ENCODE assay signal across 36 cellular contexts in genomic region chr21:44326272-44326647, GRCh38. TPM values are rescaled to one million over a fixed set of nuclear protein-coding genes. Genes with fewer than 3 reads are reported as not detected.
"Had no signal": no experiment of that assay in that cellular context is flagged by ENCODE, and none has a peak within 500 bp of the region (broad histone marks: within the 10 kb centered on the region; RNA-seq: fewer than 3 reads in every experiment).

No MANE protein-coding gene starts in this region.

- H3K4me1 ChIP-seq: adrenal gland, ascending aorta, body of pancreas, breast epithelium had no signal

- H3K9me3 ChIP-seq: adrenal gland, ascending aorta, body of pancreas, breast epithelium had no signal

- H3K4me3 ChIP-seq: adrenal gland, ascending aorta, body of pancreas, breast epithelium, cardiac muscle cell had no signal

- DNase-seq: activated effector memory CD4-positive, alpha-beta T cell treated with anti-CD3 and anti-CD28 coated beads, Interleukin-2, amount 50 U/mL, for 16 hours; activated effector memory CD4-positive, alpha-beta T cell treated with Interleukin-2 at 50 U/mL for 16 hours; activated gamma-delta T cell; activated gamma-delta T cell treated with Interleukin-2 at 50 U/mL for 16 hours; activated naive CD4-positive, alpha-beta T cell; activated naive CD4-positive, alpha-beta T cell treated with anti-CD3 and anti-CD28 coated beads for 36 hours; activated naive CD4-positive, alpha-beta T cell treated with anti-CD3 and anti-CD28 coated beads, Interleukin-2, amount 10 ng/mL, durations not matched to agents 7 days and 5 days; activated naive CD4-positive, alpha-beta T cell treated with anti-CD3 and anti-CD28 coated beads, Interleukin-2, amount 50 U/mL, for 16 hours; activated naive CD4-positive, alpha-beta T cell treated with Interleukin-2 at 50 U/mL for 16 hours; activated naive CD8-positive, alpha-beta T cell treated with anti-CD3 and anti-CD28 coated beads for 36 hours; activated naive CD8-positive, alpha-beta T cell treated with anti-CD3 and anti-CD28 coated beads, Interleukin-2, amount 10 ng/mL, durations not matched to agents 7 days and 5 days; activated naive CD8-positive, alpha-beta T cell treated with anti-CD3 and anti-CD28 coated beads, Interleukin-2, amount 50 U/mL, for 24 hours; activated T-cell treated with anti-CD3 and anti-CD28 coated beads, Interleukin-2, amount 50 U/mL, for 1 hour; activated T-cell treated with anti-CD3 and anti-CD28 coated beads, Interleukin-2, amount 50 U/mL, for 24 hours; activated T-cell treated with anti-CD3 and anti-CD28 coated beads, Interleukin-2, amount 50 U/mL, for 4 hours; activated T-cell treated with anti-CD3 and anti-CD28 coated beads, Interleukin-2, amount 50 U/mL, for 48 hours; activated T-cell treated with anti-CD3 and anti-CD28 coated beads, Interleukin-2, amount 50 U/mL, for 72 hours; adrenal gland; amniotic stem cell; amygdala; aorta; body of pancreas; brain microvascular endothelial cell; caudate nucleus; central memory CD4-positive, alpha-beta T cell; cerebellar nuclear complex had no signal

- H3K27ac ChIP-seq: adrenal gland, ascending aorta, body of pancreas, brain microvascular endothelial cell, breast epithelium, cardiac muscle cell had no signal

- ATAC-seq: activated naive CD4-positive, alpha-beta T cell treated with anti-CD3 and anti-CD28 coated beads, Interleukin-2, amount 50 U/mL, for 72 hours; activated naive CD8-positive, alpha-beta T cell treated with anti-CD3 and anti-CD28 coated beads, Interleukin-2, amount 50 U/mL, for 24 hours; activated T-cell treated with anti-CD3 and anti-CD28 coated beads, Interleukin-2, amount 50 U/mL, for 4 hours; activated T-cell treated with anti-CD3 and anti-CD28 coated beads, Interleukin-2, amount 50 U/mL, for 72 hours; activated T-helper 17 cell treated with anti-CD3 and anti-CD28 coated beads, Interleukin-2, amount 50 U/mL, for 72 hours; body of pancreas had no signal

- H3K27me3 ChIP-seq: adrenal gland, ascending aorta, body of pancreas, brain microvascular endothelial cell, breast epithelium, cardiac muscle cell had no signal

- FAIRE-seq: astrocyte, bronchial epithelial cell had no signal

RNA-seq across cellular contexts. Expression of gene TRPM2, which starts 27.2 kb away (rescaled TPM):
- total RNA-seq: cardiac muscle cell had no signal
- polyA plus RNA-seq: cardiac muscle cell had no signal

RNA-seq across cellular contexts. Expression of gene AIRE, which starts 40.6 kb away (rescaled TPM):
- total RNA-seq: activated naive CD4-positive, alpha-beta T cell treated with anti-CD3 and anti-CD28 coated beads for 36 hours; activated naive CD4-positive, alpha-beta T cell treated with anti-CD3 and anti-CD28 coated beads, Interleukin-2, amount 50 U/mL, for 72 hours; activated naive CD8-positive, alpha-beta T cell treated with anti-CD3 and anti-CD28 coated beads for 36 hours; activated naive CD8-positive, alpha-beta T cell treated with anti-CD3 and anti-CD28 coated beads, Interleukin-2, amount 10 ng/mL, durations not matched to agents 7 days and 5 days; activated T-cell treated with anti-CD3 and anti-CD28 coated beads, Interleukin-2, amount 50 U/mL, for 4 hours; activated T-cell treated with anti-CD3 and anti-CD28 coated beads, Interleukin-2, amount 50 U/mL, for 72 hours; activated T-helper 1 cell treated with anti-CD3 and anti-CD28 coated beads, Interleukin-12 subunit alpha, Interleukin-12 subunit beta, Interleukin-2, Interleukin-4 antibody, amounts not matched to agents 30 ng/mL and 10 ng/mL and 1 ng/mL, durations not matched to agents 14 hours and 24 hours and 36 hours; activated T-helper 17 cell treated with anti-CD3 and anti-CD28 coated beads, Interleukin-2, amount 50 U/mL, for 72 hours; activated T-helper 2 cell treated with anti-CD3 and anti-CD28 coated beads, Interferon-gamma antibody, Interleukin-2, Interleukin-4, amounts not matched to agents 10 μg/mL and 5 μg/mL and 100 μg/mL, durations not matched to agents 14 hours and 24 hours and 36 hours; breast epithelium; bronchial epithelial cell; chondrocyte had no signal
- polyA plus RNA-seq: aorta, cardiac muscle cell had no signal
